In genomic region chr12:54749191-54749818, GRCh38 we compare ENCODE assay signal across 1 cellular context.
TF ChIP-seq lines count a peak whose summit lies in the region.

No MANE protein-coding gene starts in this region.

TF ChIP-seq in GM23338, 12 proteins besides CTCF, POLR2A, EP300 and RAD21 (continued from another document):
- TF ChIP-seq REST (IDR thresholded peaks at IDR 0.05; ENCODE audit: unreplicated experiment) (no peak), STAT1 (IDR thresholded peaks at IDR 0.05; ENCODE audit: unreplicated experiment) (no peak), CREB1 (CRISPR knock-in tag; IDR thresholded peaks at IDR 0.05; ENCODE audit: low read depth) (no peak), JUNB (IDR thresholded peaks at IDR 0.05; ENCODE audit: unreplicated experiment) (no peak), ZNF114 (CRISPR knock-in tag; IDR thresholded peaks at IDR 0.05) (no peak)
- TF ChIP-seq, protein P1, sequence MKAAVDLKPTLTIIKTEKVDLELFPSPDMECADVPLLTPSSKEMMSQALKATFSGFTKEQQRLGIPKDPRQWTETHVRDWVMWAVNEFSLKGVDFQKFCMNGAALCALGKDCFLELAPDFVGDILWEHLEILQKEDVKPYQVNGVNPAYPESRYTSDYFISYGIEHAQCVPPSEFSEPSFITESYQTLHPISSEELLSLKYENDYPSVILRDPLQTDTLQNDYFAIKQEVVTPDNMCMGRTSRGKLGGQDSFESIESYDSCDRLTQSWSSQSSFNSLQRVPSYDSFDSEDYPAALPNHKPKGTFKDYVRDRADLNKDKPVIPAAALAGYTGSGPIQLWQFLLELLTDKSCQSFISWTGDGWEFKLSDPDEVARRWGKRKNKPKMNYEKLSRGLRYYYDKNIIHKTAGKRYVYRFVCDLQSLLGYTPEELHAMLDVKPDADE (IDR thresholded peaks at IDR 0.05) = no peak
